8 cellular contexts compared by ENCODE assay signal in the genomic region with DNA sequence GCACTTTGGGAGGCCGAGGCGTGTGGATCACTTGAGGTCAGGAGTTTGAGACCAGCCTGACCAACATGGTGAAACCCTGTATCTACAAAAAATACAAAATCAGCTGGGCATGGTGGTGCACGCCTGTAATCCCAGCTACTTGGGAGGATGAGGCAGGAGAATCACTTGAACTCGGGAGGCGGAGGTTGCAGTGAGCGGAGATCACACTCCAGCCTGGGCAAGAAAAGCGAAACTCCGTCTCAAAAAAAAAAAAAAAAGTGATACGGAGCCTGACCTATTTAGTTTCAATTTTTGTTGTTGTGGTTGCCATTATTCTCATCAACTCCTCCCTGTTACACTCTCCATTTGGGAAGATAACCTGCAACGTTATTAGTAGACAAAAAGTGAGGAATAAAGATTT. TPM values are rescaled to one million over a fixed set of nuclear protein-coding genes. Genes with fewer than 3 reads are reported as not detected.
DNase-seq lines count a peak whose midpoint lies in the region; ATAC-seq and TF ChIP-seq lines count a peak whose summit lies in the region.
"Not testable (repeated sequence)": the region's sequence is repeated elsewhere in the genome, so short reads cannot be mapped to it uniquely, and the experiment has no call there.

No MANE protein-coding gene starts in this region.

- H2BK120ac ChIP-seq in mesendoderm (ENCODE audit: low read depth, low read length): not testable (repeated sequence)

- not testable (repeated sequence) for ATAC-seq in activated T-cell treated with anti-CD3 and anti-CD28 coated beads, Interleukin-2, amount 50 U/mL, for 4 hours

- H2AFZ ChIP-seq in OCI-LY1 (ENCODE audit: low read length): not testable (repeated sequence)

- H3K27me3 ChIP-seq in DOHH2 (ENCODE audit: control insufficient read depth, low read length): peaks cover 10% of the 10 kb centered on the region; the same call in 1 of the 2 replicates
- H3K27me3 ChIP-seq in OCI-LY1 (ENCODE audit: insufficient read depth, low read length); mesendoderm (ENCODE audit: insufficient read depth, low read length, poor library complexity); rectal smooth muscle tissue (ENCODE audit: control insufficient read depth, insufficient read depth, low read length): not testable (repeated sequence)

- peak overlapping the region; percentile 31 for H3K27ac Mint-ChIP-seq in type B pancreatic cell

- not testable (repeated sequence) for H3K9me2 ChIP-seq in DOHH2 (replicated peaks; ENCODE audit: control insufficient read depth, low read length); OCI-LY1 (ENCODE audit: low read depth, low read length)

- not testable (repeated sequence) for H3K79me1 ChIP-seq in mesendoderm (ENCODE audit: low read length)

- peaks cover 20% of the 10 kb centered on the region for H3K4me1 ChIP-seq in DOHH2 (ENCODE audit: control insufficient read depth, low read length)
- peaks cover 41% of the 10 kb centered on the region for H3K4me1 ChIP-seq in OCI-LY1 (ENCODE audit: insufficient read depth, low read length, severe bottlenecking)
- H3K4me1 ChIP-seq in mesendoderm (ENCODE audit: control insufficient read depth, low read depth, low read length): not testable (repeated sequence)
- peaks cover 50% of the 10 kb centered on the region for H3K4me1 ChIP-seq in rectal smooth muscle tissue (ENCODE audit: control insufficient read depth, insufficient read depth, low read length)

- WGBS in mesendoderm (ENCODE audit: extremely low coverage, insufficient coverage, low lambda C conversion rate): no CpG with 5 or more reads among the region's 10 CpGs

- H3K4me2 ChIP-seq in DOHH2 (ENCODE audit: low read length) (peak overlapping the region; percentile 99; the same call in 1 of the 2 replicates), OCI-LY1 (ENCODE audit: low read length) (peak overlapping the region; percentile 63)
- H3K4me2 ChIP-seq in mesendoderm (ENCODE audit: low read length): not testable (repeated sequence)

- H2BK15ac ChIP-seq in mesendoderm (replicated peaks; ENCODE audit: low read depth): not testable (repeated sequence)

- H3K4me3 ChIP-seq in DOHH2 (ENCODE audit: low read length) (peak overlapping the region; percentile 94), OCI-LY1 (ENCODE audit: low read depth, low read length, poor library complexity, severe bottlenecking) (peak overlapping the region; percentile 72), fibroblast of villous mesenchyme (ENCODE audit: low read depth, low read length) (peak overlapping the region; percentile 95), rectal smooth muscle tissue (ENCODE audit: low read length) (peak overlapping the region; percentile 68)
- not testable (repeated sequence) for H3K4me3 ChIP-seq in mesendoderm (ENCODE audit: low read length)

- H3K9ac ChIP-seq in OCI-LY1 (ENCODE audit: low read length): peak overlapping the region; percentile 57; the same call in 1 of the 2 replicates
- not testable (repeated sequence) for H3K9ac ChIP-seq in mesendoderm (ENCODE audit: low read length)
- peak overlapping the region; percentile 58 for H3K9ac ChIP-seq in rectal smooth muscle tissue (ENCODE audit: low read length)

- not testable (repeated sequence) for TF ChIP-seq CTCF in DOHH2 (IDR thresholded peaks at IDR 0.05; ENCODE audit: low read depth, low read length, poor library complexity, severe bottlenecking); OCI-LY1 (IDR thresholded peaks at IDR 0.05; ENCODE audit: low read length); fibroblast of villous mesenchyme (IDR thresholded peaks at IDR 0.05; ENCODE audit: insufficient read depth, low read depth, low read length); type B pancreatic cell (conservative IDR thresholded peaks at IDR 0.05)

- H3K36me3 Mint-ChIP-seq in activated T-cell treated with anti-CD3 and anti-CD28 coated beads, Interleukin-2, amount 50 U/mL, for 4 hours (ENCODE audit: insufficient read depth); type B pancreatic cell: not testable (repeated sequence)

- not testable (repeated sequence) for DNase-seq in activated T-cell treated with anti-CD3 and anti-CD28 coated beads, Interleukin-2, amount 50 U/mL, for 4 hours; caudate nucleus (lab: John Stamatoyannopoulos, UW); fibroblast of villous mesenchyme (ENCODE audit: low read depth); mesendoderm; type B pancreatic cell (ENCODE audit: extremely low spot score, unreplicated experiment)

- peak overlapping the region; percentile 36 for H2AK5ac ChIP-seq in mesendoderm (ENCODE audit: low read length)

- H3K9me3 Mint-ChIP-seq in activated T-cell treated with anti-CD3 and anti-CD28 coated beads, Interleukin-2, amount 50 U/mL, for 4 hours; type B pancreatic cell: not testable (repeated sequence)

- not testable (repeated sequence) for H3K23ac ChIP-seq in mesendoderm (ENCODE audit: low read length)

- H3K18ac ChIP-seq in mesendoderm (ENCODE audit: low read length): not testable (repeated sequence)

- H3K4me3 Mint-ChIP-seq in activated T-cell treated with anti-CD3 and anti-CD28 coated beads, Interleukin-2, amount 50 U/mL, for 4 hours: peak overlapping the region; percentile 89
- peak overlapping the region; percentile 87 for H3K4me3 Mint-ChIP-seq in type B pancreatic cell

- H3K27me3 Mint-ChIP-seq in activated T-cell treated with anti-CD3 and anti-CD28 coated beads, Interleukin-2, amount 50 U/mL, for 4 hours (ENCODE audit: low read depth); type B pancreatic cell: not testable (repeated sequence)

- H3K4me1 Mint-ChIP-seq in activated T-cell treated with anti-CD3 and anti-CD28 coated beads, Interleukin-2, amount 50 U/mL, for 4 hours (ENCODE audit: low read depth): peaks cover 65% of the 10 kb centered on the region
- H3K4me1 Mint-ChIP-seq in type B pancreatic cell (ENCODE audit: unreplicated experiment): peaks cover 41% of the 10 kb centered on the region

- H3F3A ChIP-seq in DOHH2 (ENCODE audit: control insufficient read depth, insufficient read depth); OCI-LY1 (ENCODE audit: insufficient read depth, low read length): not testable (repeated sequence)

- not testable (repeated sequence) for H3K79me2 ChIP-seq in DOHH2 (ENCODE audit: control insufficient read depth, low read length); OCI-LY1 (ENCODE audit: insufficient read depth, low read length); mesendoderm (ENCODE audit: control insufficient read depth, insufficient read depth, low read length)

- H3K36me3 ChIP-seq in DOHH2 (ENCODE audit: control insufficient read depth, low read length); OCI-LY1 (ENCODE audit: insufficient read depth, low read length); mesendoderm (ENCODE audit: control insufficient read depth, insufficient read depth, low read length); rectal smooth muscle tissue (ENCODE audit: control insufficient read depth, insufficient read depth, low read length): not testable (repeated sequence)

- H4K5ac ChIP-seq in mesendoderm (ENCODE audit: low read length): not testable (repeated sequence)

- not testable (repeated sequence) for H3K27ac ChIP-seq in DOHH2 (ENCODE audit: low read depth, low read length); OCI-LY1 (ENCODE audit: low read depth, low read length, poor library complexity, severe bottlenecking); mesendoderm (ENCODE audit: low read depth, low read length)
- H3K27ac ChIP-seq in caudate nucleus (ENCODE audit: low read depth, low read length) (peak overlapping the region; percentile 94), rectal smooth muscle tissue (ENCODE audit: low read depth, low read length) (peak overlapping the region; percentile 97)

- H3K4ac ChIP-seq in mesendoderm (ENCODE audit: low read depth, low read length): not testable (repeated sequence)

- H4K8ac ChIP-seq in mesendoderm (ENCODE audit: low read depth, low read length): not testable (repeated sequence)

- H4K20me1 ChIP-seq in DOHH2 (ENCODE audit: control insufficient read depth, insufficient read depth, low read depth, low read length); OCI-LY1 (ENCODE audit: insufficient read depth, low read length): not testable (repeated sequence)

- peak overlapping the region; percentile 86 for H3K56ac ChIP-seq in mesendoderm (ENCODE audit: low read length)

- not testable (repeated sequence) for H3K9me3 ChIP-seq in DOHH2 (ENCODE audit: control insufficient read depth, insufficient read depth, low read length); OCI-LY1 (ENCODE audit: low read length)

- H2BK5ac ChIP-seq in mesendoderm (ENCODE audit: low read length): not testable (repeated sequence)

RNA-seq across cellular contexts. Expression of gene STOM, which starts 1.4 kb away (rescaled TPM):
- total RNA-seq in activated T-cell treated with anti-CD3 and anti-CD28 coated beads, Interleukin-2, amount 50 U/mL, for 4 hours: 10 to 100 TPM; 41.9 to 46.8 (median 46.7) TPM
- total RNA-seq in fibroblast of villous mesenchyme: 118 and 168 TPM in 2 replicates
- polyA plus RNA-seq in mesendoderm (2013, experiment 1 of 2): 23.0 TPM
- 22.2 TPM for polyA plus RNA-seq in mesendoderm (2013, experiment 2 of 2)
- 30.7 and 35.3 TPM in 2 replicates for total RNA-seq in type B pancreatic cell (ENCODE audit: low replicate concordance)
